10 cellular contexts compared by ENCODE assay signal in genomic region chr10:30554443-30554831, GRCh38.
DNase-seq lines count a peak whose midpoint lies in the region; ATAC-seq, FAIRE-seq and TF ChIP-seq lines count a peak whose summit lies in the region.
"Had no signal": no experiment of that assay in that cellular context is flagged by ENCODE, and none has a peak within 500 bp of the region (broad histone marks: within the 10 kb centered on the region; RNA-seq: fewer than 3 reads in every experiment).

No MANE protein-coding gene starts in this region.

- no peak for TF ChIP-seq POLR2A in GM12878 (IDR thresholded peaks at IDR 0.05; ENCODE audit: low read depth, low read length)
- no peak for TF ChIP-seq POLR2A in sigmoid colon (IDR thresholded peaks at IDR 0.05)

- TF ChIP-seq CTCF in BE2C (IDR thresholded peaks at IDR 0.05; ENCODE audit: low read depth, low read length) (no peak), GM12878 (IDR thresholded peaks at IDR 0.05 in 2 of 3, conservative IDR thresholded peaks at IDR 0.05 in 1 of 3; ENCODE audit: control insufficient read depth in 2 of 3, extremely low read depth in 1 of 3, insufficient read depth in 1 of 3, low read depth in 3 of 3, low read length in 3 of 3) (no peak), sigmoid colon (IDR thresholded peaks at IDR 0.05) (no peak)

- H3K27me3 ChIP-seq in BE2C (no peaks in the 10 kb centered on the region), GM12878 (replicated peaks in 1 of 2; ENCODE audit: control insufficient read depth in 2 of 2, insufficient read depth in 2 of 2, low read length in 1 of 2) (no peaks in the 10 kb centered on the region), iPS-15b (ENCODE audit: control insufficient read depth, insufficient read depth, low read length) (no peaks in the 10 kb centered on the region), sigmoid colon (no peaks in the 10 kb centered on the region)

- peak overlapping the region; percentile 55 for H2AFZ ChIP-seq in GM12878 (ENCODE audit: control insufficient read depth, low read depth, low read length)

- TF ChIP-seq EP300 in GM12878 (IDR thresholded peaks at IDR 0.05; ENCODE audit: borderline replicate concordance in 1 of 2, control insufficient read depth in 1 of 2, low read depth in 2 of 2, low read length in 2 of 2) (no peak), sigmoid colon (IDR thresholded peaks at IDR 0.05) (no peak)

- SMC1A ChIA-PET in GM12878 (lab: Charles Lee; ENCODE audit: uncharacterized antibody, unreplicated experiment), result interaction anchor here (0.6 to 1.7 kb wide), 4 partner anchors 12 to 736 kb away, joined by 3 to 5 read pairs (median 4); no protein-coding TSS in a partner anchor

- intact Hi-C loops in GM12878 (cut with micrococcal nuclease; ENCODE audit: unreplicated experiment) (no loop called here), sigmoid colon (cut with DNase I) (no loop called here)

- no peaks in the 10 kb centered on the region for H3K9me3 Mint-ChIP-seq in activated naive CD4-positive, alpha-beta T cell treated with anti-CD3 and anti-CD28 coated beads, Interleukin-2, amount 50 U/mL, for 72 hours
- no peaks in the 10 kb centered on the region for H3K9me3 Mint-ChIP-seq in stimulated activated naive B cell treated with anti-CD40 and anti-IgM and Interleukin-4, amounts not matched to agents 10 μg/mL and 1 μg/mL and 100 μg/mL, for 72 hours

- CTCF ChIA-PET in GM12878 (lab: Yijun Ruan, JAX), result interaction anchor here (1.0 to 2.6 kb wide), 3 partner anchors 18 to 37 kb away, joined by 3 to 15 read pairs (median 5); no protein-coding TSS in a partner anchor

- TF ChIP-seq RAD21 in GM12878 (IDR thresholded peaks at IDR 0.05; ENCODE audit: insufficient read depth, low read depth, low read length), result no peak

- no peaks in the 10 kb centered on the region for H4K20me1 ChIP-seq in GM12878 (ENCODE audit: control insufficient read depth, insufficient read depth)

- H3K36me3 ChIP-seq in BE2C (no peaks in the 10 kb centered on the region), GM12878 (ENCODE audit: control insufficient read depth in 2 of 2, insufficient read depth in 2 of 2, low read length in 1 of 2) (no peaks in the 10 kb centered on the region), iPS-15b (ENCODE audit: control insufficient read depth, insufficient read depth, low read length) (no peaks in the 10 kb centered on the region), sigmoid colon (no peaks in the 10 kb centered on the region)

- WGBS in GM12878 (ENCODE audit: insufficient coverage, insufficient replicate concordance, low lambda C conversion rate, missing lambda C conversion rate), result 48% methylated on average over 4 of the region's 4 CpGs
- 11 to 24% methylated on average over 4 of the region's 4 CpGs for WGBS in sigmoid colon, 2 donors

- H3K4me1 ChIP-seq in BE2C (no peaks in the 10 kb centered on the region), GM12878 (ENCODE audit: control insufficient read depth, insufficient read depth, low read length) (peaks cover 5% of the 10 kb centered on the region), iPS-15b (ENCODE audit: control insufficient read depth, insufficient read depth, low read length) (peaks cover 16% of the 10 kb centered on the region), sigmoid colon (peaks cover 0 to 12% (median 5%) of the 10 kb centered on the region in 4 donors)

- H3K4me1 Mint-ChIP-seq in stimulated activated naive B cell treated with anti-CD40 and anti-IgM and Interleukin-4, amounts not matched to agents 10 μg/mL and 1 μg/mL and 100 μg/mL, for 72 hours, result peaks cover 6 to 20% of the 10 kb centered on the region in 2 donors

- FAIRE-seq in GM12878 (lab: Jason Lieb, UNC), result no peak

- no peak overlapping the region for H3K27ac Mint-ChIP-seq in activated naive CD4-positive, alpha-beta T cell treated with anti-CD3 and anti-CD28 coated beads, Interleukin-2, amount 50 U/mL, for 72 hours
- H3K27ac Mint-ChIP-seq in stimulated activated naive B cell treated with anti-CD40 and anti-IgM and Interleukin-4, amounts not matched to agents 10 μg/mL and 1 μg/mL and 100 μg/mL, for 72 hours, result no peak overlapping the region

- H3K9me3 ChIP-seq in BE2C (no peaks in the 10 kb centered on the region), GM12878 (replicated peaks; ENCODE audit: control insufficient read depth, insufficient read depth, low read length) (no peaks in the 10 kb centered on the region), iPS-15b (ENCODE audit: control insufficient read depth, insufficient read depth, low read length) (no peaks in the 10 kb centered on the region), sigmoid colon (no peaks in the 10 kb centered on the region)

- H3K9ac ChIP-seq in GM12878 (ENCODE audit: control insufficient read depth, insufficient read depth, low read length) (no peak overlapping the region), iPS-15b (ENCODE audit: low read depth, low read length) (no peak overlapping the region)

- H3K36me3 Mint-ChIP-seq in activated naive CD4-positive, alpha-beta T cell treated with anti-CD3 and anti-CD28 coated beads, Interleukin-2, amount 50 U/mL, for 72 hours, result no peaks in the 10 kb centered on the region
- H3K36me3 Mint-ChIP-seq in stimulated activated naive B cell treated with anti-CD40 and anti-IgM and Interleukin-4, amounts not matched to agents 10 μg/mL and 1 μg/mL and 100 μg/mL, for 72 hours, result peaks cover 0 to 4% of the 10 kb centered on the region in 2 donors

- BruUV-seq in GM12878 (replicated peaks; lab: Mats Ljungman, UMichigan), result no TSS peak

- POLR2A ChIA-PET in GM12878 (lab: Charles Lee), result no interaction called here

- in situ Hi-C loops in GM12878 (cut with MboI), result no loop called here

- H3K27ac ChIP-seq in GM12878 (ENCODE audit: control insufficient read depth, insufficient read depth), result no peak overlapping the region
- H3K27ac ChIP-seq in sigmoid colon, result peak overlapping the region; percentile 57 to 72 (median 62)

- H3K4me2 ChIP-seq in GM12878 (ENCODE audit: control insufficient read depth, insufficient read depth), result no peak overlapping the region

- no peaks in the 10 kb centered on the region for H3K27me3 Mint-ChIP-seq in stimulated activated naive B cell treated with anti-CD40 and anti-IgM and Interleukin-4, amounts not matched to agents 10 μg/mL and 1 μg/mL and 100 μg/mL, for 72 hours

- H3K4me3 Mint-ChIP-seq in stimulated activated naive B cell treated with anti-CD40 and anti-IgM and Interleukin-4, amounts not matched to agents 10 μg/mL and 1 μg/mL and 100 μg/mL, for 72 hours, result peak overlapping the region in 1 of 2 donors; percentile 32

- DNase-seq in BE2C, result no peak
- no peak for DNase-seq in GM12878 (ENCODE audit: low read depth, low spot score)
- DNase-seq in sigmoid colon, result no peak
- no peak for DNase-seq in activated naive CD4-positive, alpha-beta T cell treated with anti-CD3 and anti-CD28 coated beads, Interleukin-2, amount 50 U/mL, for 72 hours (ENCODE audit: low spot score in 2 of 2)
- DNase-seq in stimulated activated naive B cell treated with anti-CD40 and anti-IgM and Interleukin-4, amounts not matched to agents 10 μg/mL and 1 μg/mL and 100 μg/mL, for 72 hours, result no peak
- no peak for DNase-seq in COLO668 (lab: John Stamatoyannopoulos, UW; ENCODE audit: unreplicated experiment)
- DNase-seq: Kasumi-1, SHP77 treated with DMSO at 0.1 percent for 48 hours had no signal

- H3K4me3 ChIP-seq in BE2C (ENCODE audit: low read depth, low read length), result peak overlapping the region; percentile 44
- no peak overlapping the region for H3K4me3 ChIP-seq in GM12878
- H3K4me3 ChIP-seq in iPS-15b (ENCODE audit: low read depth, low read length), result peak overlapping the region; percentile 48
- H3K4me3 ChIP-seq in sigmoid colon, result peak overlapping the region in 2 of 4 donors; percentile 1 to 32

- ATAC-seq in GM12878, result no peak
- ATAC-seq in GM19035 (IDR thresholded peaks at IDR 0.05; ENCODE audit: unreplicated experiment), result no peak
- ATAC-seq in activated naive CD4-positive, alpha-beta T cell treated with anti-CD3 and anti-CD28 coated beads, Interleukin-2, amount 50 U/mL, for 72 hours, result no peak
- ATAC-seq in stimulated activated naive B cell treated with anti-CD40 and anti-IgM and Interleukin-4, amounts not matched to agents 10 μg/mL and 1 μg/mL and 100 μg/mL, for 72 hours (replicated peaks), result no peak

- RAD21 ChIA-PET in GM12878 (lab: Charles Lee; ENCODE audit: unreplicated experiment), result interaction anchor here (0.9 kb wide), 2 partner anchors 36 to 37 kb away, joined by 3 read pairs; no protein-coding TSS in a partner anchor

- no peaks in the 10 kb centered on the region for H3K79me2 ChIP-seq in GM12878 (ENCODE audit: control insufficient read depth, insufficient read depth, low read length)

TF ChIP-seq in GM12878, 131 proteins besides CTCF, POLR2A, EP300 and RAD21:
- TF ChIP-seq CBX5 (IDR thresholded peaks at IDR 0.05; ENCODE audit: low read depth) (no peak), ZNF384 (IDR thresholded peaks at IDR 0.05; ENCODE audit: borderline replicate concordance, low read depth, low read length) (no peak), ZBED1 (IDR thresholded peaks at IDR 0.05; ENCODE audit: borderline replicate concordance) (no peak), TCF7 (IDR thresholded peaks at IDR 0.05; ENCODE audit: borderline replicate concordance) (no peak)
